Comparison of ENCODE assay signal across 35 cellular contexts in the genomic region with DNA sequence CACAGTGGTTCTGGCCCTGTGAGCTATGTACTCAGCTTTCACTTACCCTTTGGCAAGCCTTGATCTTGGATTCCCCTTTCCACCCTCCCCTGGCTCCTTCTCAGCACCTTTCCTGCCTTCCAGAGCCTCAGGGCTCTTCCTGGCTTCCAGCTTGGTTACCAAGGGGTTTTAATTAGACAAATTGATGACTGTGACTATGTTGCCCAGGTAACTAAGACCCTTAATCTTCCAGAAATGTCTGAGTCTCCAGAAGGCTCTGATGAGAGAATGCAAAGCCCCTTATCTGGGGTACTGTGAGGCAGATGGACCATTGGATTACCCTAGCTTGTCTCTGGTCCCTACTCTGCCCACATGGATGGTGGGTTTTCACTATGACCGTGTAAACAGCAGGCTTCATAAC.
"Had no signal": no experiment of that assay in that cellular context is flagged by ENCODE, and none has a peak within 500 bp of the region (broad histone marks: within the 10 kb centered on the region; RNA-seq: fewer than 3 reads in every experiment).

No MANE protein-coding gene starts in this region.

- H3K36me3 Mint-ChIP-seq: activated naive CD4-positive, alpha-beta T cell treated with anti-CD3 and anti-CD28 coated beads, Interleukin-2, amount 50 U/mL, for 24 hours; activated naive CD8-positive, alpha-beta T cell treated with anti-CD3 and anti-CD28 coated beads for 36 hours; WTC11 had no signal

- H3K9me3 ChIP-seq: adrenal gland, body of pancreas had no signal

- H3K27ac ChIP-seq: adrenal gland, body of pancreas, epithelial cell of prostate, esophagus squamous epithelium, gastroesophageal sphincter had no signal

- H3K4me1 Mint-ChIP-seq: activated CD4-positive, alpha-beta T cell treated with anti-CD3 and anti-CD28 coated beads, Interleukin-2, amount 10 ng/mL, durations not matched to agents 7 days and 5 days; activated naive CD4-positive, alpha-beta T cell treated with anti-CD3 and anti-CD28 coated beads, Interleukin-2, amount 50 U/mL, for 24 hours; activated naive CD8-positive, alpha-beta T cell treated with anti-CD3 and anti-CD28 coated beads for 36 hours; activated naive CD8-positive, alpha-beta T cell treated with anti-CD3 and anti-CD28 coated beads, Interleukin-2, amount 50 U/mL, for 24 hours had no signal

- FAIRE-seq: colon, endometrium, endothelial cell of umbilical vein had no signal

- H3K4me1 ChIP-seq: adrenal gland, body of pancreas had no signal

- H3K27me3 Mint-ChIP-seq: activated T-helper 17 cell treated with anti-CD3 and anti-CD28 coated beads, Interleukin-2, amount 50 U/mL, for 72 hours had no signal

- H3K9me3 Mint-ChIP-seq: activated CD4-positive, alpha-beta T cell treated with anti-CD3 and anti-CD28 coated beads, Interleukin-2, amount 10 ng/mL, durations not matched to agents 7 days and 5 days; activated CD8-positive, alpha-beta T cell treated with anti-CD3 and anti-CD28 coated beads for 36 hours; activated naive CD4-positive, alpha-beta T cell treated with anti-CD3 and anti-CD28 coated beads for 36 hours; activated naive CD4-positive, alpha-beta T cell treated with anti-CD3 and anti-CD28 coated beads, Interleukin-2, amount 50 U/mL, for 24 hours; activated naive CD8-positive, alpha-beta T cell treated with anti-CD3 and anti-CD28 coated beads for 36 hours; activated naive CD8-positive, alpha-beta T cell treated with anti-CD3 and anti-CD28 coated beads, Interleukin-2, amount 50 U/mL, for 24 hours; activated T-cell treated with anti-CD3 and anti-CD28 coated beads, Interleukin-2, amount 50 U/mL, for 4 hours; activated T-helper 17 cell treated with anti-CD3 and anti-CD28 coated beads, Interleukin-2, amount 50 U/mL, for 72 hours; T-helper 2 cell treated with Interferon-gamma antibody and Interleukin-4, amounts not matched to agents 5 μg/mL and 100 μg/mL, for 36 hours had no signal

- H3K4me3 Mint-ChIP-seq: activated CD4-positive, alpha-beta T cell treated with anti-CD3 and anti-CD28 coated beads, Interleukin-2, amount 10 ng/mL, durations not matched to agents 7 days and 5 days; activated CD8-positive, alpha-beta T cell treated with anti-CD3 and anti-CD28 coated beads for 36 hours; activated naive CD4-positive, alpha-beta T cell treated with anti-CD3 and anti-CD28 coated beads for 36 hours; activated naive CD4-positive, alpha-beta T cell treated with anti-CD3 and anti-CD28 coated beads, Interleukin-2, amount 50 U/mL, for 24 hours; activated naive CD8-positive, alpha-beta T cell treated with anti-CD3 and anti-CD28 coated beads for 36 hours; activated naive CD8-positive, alpha-beta T cell treated with anti-CD3 and anti-CD28 coated beads, Interleukin-2, amount 50 U/mL, for 24 hours; activated T-cell treated with anti-CD3 and anti-CD28 coated beads, Interleukin-2, amount 50 U/mL, for 4 hours; activated T-helper 17 cell treated with anti-CD3 and anti-CD28 coated beads, Interleukin-2, amount 50 U/mL, for 72 hours; effector memory CD8-positive, alpha-beta T cell; T-helper 17 cell; T-helper 2 cell treated with Interferon-gamma antibody and Interleukin-4, amounts not matched to agents 5 μg/mL and 100 μg/mL, for 36 hours; WTC11 had no signal

- H3K4me3 ChIP-seq: adrenal gland, body of pancreas, esophagus squamous epithelium, gastroesophageal sphincter had no signal

- H3K36me3 ChIP-seq: adrenal gland, esophagus squamous epithelium, gastroesophageal sphincter had no signal

- ATAC-seq: activated CD8-positive, alpha-beta T cell treated with anti-CD3 and anti-CD28 coated beads for 36 hours; activated naive CD8-positive, alpha-beta T cell treated with anti-CD3 and anti-CD28 coated beads, Interleukin-2, amount 50 U/mL, for 24 hours; activated T-cell treated with anti-CD3 and anti-CD28 coated beads, Interleukin-2, amount 50 U/mL, for 4 hours; activated T-helper 17 cell treated with anti-CD3 and anti-CD28 coated beads, Interleukin-2, amount 50 U/mL, for 72 hours; body of pancreas; effector memory CD8-positive, alpha-beta T cell; gastroesophageal sphincter; T-helper 17 cell; WTC11 had no signal

- DNase-seq: activated CD4-positive, alpha-beta T cell treated with anti-CD3 and anti-CD28 coated beads for 1 hour; activated CD4-positive, alpha-beta T cell treated with anti-CD3 and anti-CD28 coated beads for 4 hours; activated CD4-positive, alpha-beta T cell treated with anti-CD3 and anti-CD28 coated beads, Interleukin-2, amount 10 ng/mL, durations not matched to agents 7 days and 5 days; activated CD4-positive, alpha-beta T cell treated with anti-CD3 and anti-CD28 coated beads, Interleukin-2, amount 50 U/mL, for 4 hours; activated CD8-positive, alpha-beta memory T cell treated with anti-CD3 and anti-CD28 coated beads for 24 hours; activated CD8-positive, alpha-beta T cell treated with anti-CD3 and anti-CD28 coated beads for 36 hours; activated effector memory CD4-positive, alpha-beta T cell treated with anti-CD3 and anti-CD28 coated beads, Interleukin-2, amount 50 U/mL, for 16 hours; activated naive CD4-positive, alpha-beta T cell treated with anti-CD3 and anti-CD28 coated beads for 36 hours; activated naive CD8-positive, alpha-beta T cell treated with anti-CD3 and anti-CD28 coated beads for 36 hours; activated naive CD8-positive, alpha-beta T cell treated with anti-CD3 and anti-CD28 coated beads, Interleukin-2, amount 50 U/mL, for 24 hours; activated T-cell treated with anti-CD3 and anti-CD28 coated beads, Interleukin-2, amount 50 U/mL, for 4 hours; adrenal gland; amygdala; aorta; body of pancreas; caudate nucleus; cortex of kidney; dermis blood vessel endothelial cell; effector CD4-positive, alpha-beta T cell; effector memory CD8-positive, alpha-beta T cell; esophagus squamous epithelium; foreskin melanocyte; head of caudate nucleus; T-helper 1 cell; T-helper 17 cell; T1000 had no signal

- H3K27ac Mint-ChIP-seq: activated CD4-positive, alpha-beta T cell treated with anti-CD3 and anti-CD28 coated beads, Interleukin-2, amount 10 ng/mL, durations not matched to agents 7 days and 5 days; activated CD8-positive, alpha-beta T cell treated with anti-CD3 and anti-CD28 coated beads for 36 hours; activated naive CD4-positive, alpha-beta T cell treated with anti-CD3 and anti-CD28 coated beads for 36 hours; activated naive CD4-positive, alpha-beta T cell treated with anti-CD3 and anti-CD28 coated beads, Interleukin-2, amount 50 U/mL, for 24 hours; activated naive CD8-positive, alpha-beta T cell treated with anti-CD3 and anti-CD28 coated beads for 36 hours; activated naive CD8-positive, alpha-beta T cell treated with anti-CD3 and anti-CD28 coated beads, Interleukin-2, amount 50 U/mL, for 24 hours; activated T-helper 17 cell treated with anti-CD3 and anti-CD28 coated beads, Interleukin-2, amount 50 U/mL, for 72 hours; effector memory CD8-positive, alpha-beta T cell; T-helper 17 cell; T-helper 2 cell treated with Interferon-gamma antibody and Interleukin-4, amounts not matched to agents 5 μg/mL and 100 μg/mL, for 36 hours; WTC11 had no signal

- H3K27me3 ChIP-seq: adrenal gland, body of pancreas had no signal
